In the genomic region with DNA sequence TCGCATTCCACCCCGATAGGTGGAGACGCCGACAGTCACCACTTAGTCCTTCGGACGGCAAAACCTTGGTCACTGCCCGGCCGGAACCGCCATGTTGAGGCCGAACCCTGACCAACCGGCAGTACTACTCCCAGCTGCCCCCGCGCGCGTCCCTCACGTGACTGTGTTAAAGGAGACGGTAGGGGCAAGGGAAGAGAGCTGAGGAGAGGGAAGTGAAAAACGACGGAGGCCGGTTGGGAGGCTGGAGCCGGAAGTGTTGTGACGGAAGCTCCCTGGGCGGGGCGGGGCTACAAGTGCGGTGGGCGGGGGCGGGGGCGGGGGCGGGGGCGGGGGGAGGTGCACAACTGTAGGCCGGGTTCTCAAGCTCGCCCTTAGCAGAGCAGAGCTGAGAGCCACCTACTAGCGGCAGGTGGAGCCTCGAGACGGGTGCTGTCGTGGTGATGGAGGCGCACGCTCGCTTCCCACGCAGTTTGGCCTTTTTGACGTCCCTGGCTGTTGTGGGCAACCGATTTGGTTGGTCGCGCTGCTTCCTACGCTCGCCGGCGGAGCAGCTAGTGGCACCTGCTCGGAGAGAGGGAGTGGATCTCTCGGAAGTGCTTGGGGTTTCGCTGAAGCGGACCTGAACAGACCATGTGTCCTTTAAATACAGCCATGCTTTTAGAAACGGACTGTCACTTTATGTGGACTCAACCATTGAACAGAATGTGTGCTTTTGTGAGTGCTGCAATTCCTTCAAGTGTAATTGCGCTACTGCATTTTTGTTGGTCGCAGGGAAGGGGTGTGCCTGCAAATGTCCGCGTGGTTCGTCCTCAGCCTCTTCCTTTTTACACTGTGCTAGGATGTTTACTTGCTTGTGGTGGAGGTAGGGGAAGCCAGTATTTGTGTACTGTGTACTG, we compare ENCODE assay signal across 1 cellular context.
TF ChIP-seq lines count a peak whose summit lies in the region.

A gene with protein sequence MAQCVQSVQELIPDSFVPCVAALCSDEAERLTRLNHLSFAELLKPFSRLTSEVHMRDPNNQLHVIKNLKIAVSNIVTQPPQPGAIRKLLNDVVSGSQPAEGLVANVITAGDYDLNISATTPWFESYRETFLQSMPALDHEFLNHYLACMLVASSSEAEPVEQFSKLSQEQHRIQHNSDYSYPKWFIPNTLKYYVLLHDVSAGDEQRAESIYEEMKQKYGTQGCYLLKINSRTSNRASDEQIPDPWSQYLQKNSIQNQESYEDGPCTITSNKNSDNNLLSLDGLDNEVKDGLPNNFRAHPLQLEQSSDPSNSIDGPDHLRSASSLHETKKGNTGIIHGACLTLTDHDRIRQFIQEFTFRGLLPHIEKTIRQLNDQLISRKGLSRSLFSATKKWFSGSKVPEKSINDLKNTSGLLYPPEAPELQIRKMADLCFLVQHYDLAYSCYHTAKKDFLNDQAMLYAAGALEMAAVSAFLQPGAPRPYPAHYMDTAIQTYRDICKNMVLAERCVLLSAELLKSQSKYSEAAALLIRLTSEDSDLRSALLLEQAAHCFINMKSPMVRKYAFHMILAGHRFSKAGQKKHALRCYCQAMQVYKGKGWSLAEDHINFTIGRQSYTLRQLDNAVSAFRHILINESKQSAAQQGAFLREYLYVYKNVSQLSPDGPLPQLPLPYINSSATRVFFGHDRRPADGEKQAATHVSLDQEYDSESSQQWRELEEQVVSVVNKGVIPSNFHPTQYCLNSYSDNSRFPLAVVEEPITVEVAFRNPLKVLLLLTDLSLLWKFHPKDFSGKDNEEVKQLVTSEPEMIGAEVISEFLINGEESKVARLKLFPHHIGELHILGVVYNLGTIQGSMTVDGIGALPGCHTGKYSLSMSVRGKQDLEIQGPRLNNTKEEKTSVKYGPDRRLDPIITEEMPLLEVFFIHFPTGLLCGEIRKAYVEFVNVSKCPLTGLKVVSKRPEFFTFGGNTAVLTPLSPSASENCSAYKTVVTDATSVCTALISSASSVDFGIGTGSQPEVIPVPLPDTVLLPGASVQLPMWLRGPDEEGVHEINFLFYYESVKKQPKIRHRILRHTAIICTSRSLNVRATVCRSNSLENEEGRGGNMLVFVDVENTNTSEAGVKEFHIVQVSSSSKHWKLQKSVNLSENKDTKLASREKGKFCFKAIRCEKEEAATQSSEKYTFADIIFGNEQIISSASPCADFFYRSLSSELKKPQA (N-terminal part only) (minus strand): TSS at position 130 of the 896 bp plus-strand sequence. CDS start 364 bp downstream, outside the sequence.

TF ChIP-seq in HepG2, 621 proteins besides CTCF, POLR2A, EP300 and RAD21 (continued from another document and continues in another):
- TF ChIP-seq, protein P1, sequence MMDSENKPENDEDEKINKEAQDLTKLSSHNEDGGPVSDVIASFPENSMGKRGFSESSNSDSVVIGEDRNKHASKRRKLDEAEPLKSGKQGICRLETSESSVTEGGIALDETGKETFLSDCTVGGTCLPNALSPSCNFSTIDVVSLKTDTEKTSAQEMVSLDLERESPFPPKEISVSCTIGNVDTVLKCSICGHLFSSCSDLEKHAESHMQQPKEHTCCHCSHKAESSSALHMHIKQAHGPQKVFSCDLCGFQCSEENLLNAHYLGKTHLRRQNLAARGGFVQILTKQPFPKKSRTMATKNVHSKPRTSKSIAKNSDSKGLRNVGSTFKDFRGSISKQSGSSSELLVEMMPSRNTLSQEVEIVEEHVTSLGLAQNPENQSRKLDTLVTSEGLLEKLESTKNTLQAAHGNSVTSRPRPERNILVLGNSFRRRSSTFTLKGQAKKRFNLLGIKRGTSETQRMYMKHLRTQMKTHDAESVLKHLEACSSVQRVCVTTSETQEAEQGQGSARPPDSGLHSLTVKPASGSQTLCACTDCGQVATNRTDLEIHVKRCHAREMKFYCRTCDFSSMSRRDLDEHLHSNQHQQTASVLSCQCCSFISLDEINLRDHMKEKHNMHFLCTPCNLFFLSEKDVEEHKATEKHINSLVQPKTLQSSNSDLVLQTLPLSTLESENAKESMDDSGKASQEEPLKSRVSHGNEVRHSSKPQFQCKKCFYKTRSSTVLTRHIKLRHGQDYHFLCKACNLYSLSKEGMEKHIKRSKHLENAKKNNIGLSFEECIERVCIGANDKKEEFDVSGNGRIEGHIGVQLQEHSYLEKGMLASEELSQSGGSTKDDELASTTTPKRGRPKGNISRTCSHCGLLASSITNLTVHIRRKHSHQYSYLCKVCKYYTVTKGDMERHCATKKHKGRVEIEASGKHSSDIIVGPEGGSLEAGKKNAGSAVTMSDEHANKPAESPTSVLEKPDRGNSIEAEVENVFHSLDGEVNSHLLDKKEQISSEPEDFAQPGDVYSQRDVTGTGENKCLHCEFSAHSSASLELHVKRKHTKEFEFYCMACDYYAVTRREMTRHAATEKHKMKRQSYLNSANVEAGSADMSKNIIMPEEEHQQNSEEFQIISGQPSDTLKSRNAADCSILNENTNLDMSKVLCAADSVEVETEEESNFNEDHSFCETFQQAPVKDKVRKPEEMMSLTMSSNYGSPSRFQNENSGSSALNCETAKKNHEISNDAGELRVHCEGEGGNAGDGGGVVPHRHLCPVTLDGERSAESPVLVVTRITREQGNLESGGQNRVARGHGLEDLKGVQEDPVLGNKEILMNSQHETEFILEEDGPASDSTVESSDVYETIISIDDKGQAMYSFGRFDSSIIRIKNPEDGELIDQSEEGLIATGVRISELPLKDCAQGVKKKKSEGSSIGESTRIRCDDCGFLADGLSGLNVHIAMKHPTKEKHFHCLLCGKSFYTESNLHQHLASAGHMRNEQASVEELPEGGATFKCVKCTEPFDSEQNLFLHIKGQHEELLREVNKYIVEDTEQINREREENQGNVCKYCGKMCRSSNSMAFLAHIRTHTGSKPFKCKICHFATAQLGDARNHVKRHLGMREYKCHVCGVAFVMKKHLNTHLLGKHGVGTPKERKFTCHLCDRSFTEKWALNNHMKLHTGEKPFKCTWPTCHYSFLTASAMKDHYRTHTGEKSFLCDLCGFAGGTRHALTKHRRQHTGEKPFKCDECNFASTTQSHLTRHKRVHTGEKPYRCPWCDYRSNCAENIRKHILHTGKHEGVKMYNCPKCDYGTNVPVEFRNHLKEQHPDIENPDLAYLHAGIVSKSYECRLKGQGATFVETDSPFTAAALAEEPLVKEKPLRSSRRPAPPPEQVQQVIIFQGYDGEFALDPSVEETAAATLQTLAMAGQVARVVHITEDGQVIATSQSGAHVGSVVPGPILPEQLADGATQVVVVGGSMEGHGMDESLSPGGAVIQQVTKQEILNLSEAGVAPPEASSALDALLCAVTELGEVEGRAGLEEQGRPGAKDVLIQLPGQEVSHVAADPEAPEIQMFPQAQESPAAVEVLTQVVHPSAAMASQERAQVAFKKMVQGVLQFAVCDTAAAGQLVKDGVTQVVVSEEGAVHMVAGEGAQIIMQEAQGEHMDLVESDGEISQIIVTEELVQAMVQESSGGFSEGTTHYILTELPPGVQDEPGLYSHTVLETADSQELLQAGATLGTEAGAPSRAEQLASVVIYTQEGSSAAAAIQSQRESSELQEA (CRISPR knock-in tag; IDR thresholded peaks at IDR 0.05; ENCODE audit: not compliant biosample characterization): no peak
- peak; percentile 27; the same call in 1 of the 2 replicates for TF ChIP-seq ZNF879 (CRISPR knock-in tag; IDR thresholded peaks at IDR 0.05)
- TF ChIP-seq ZMYM2 (CRISPR knock-in tag; IDR thresholded peaks at IDR 0.05): no peak
- TF ChIP-seq BRD4 (CRISPR knock-in tag; IDR thresholded peaks at IDR 0.05): 0 out of 2 replicates have a peak, but pooled peaks have one; percentile 19
- TF ChIP-seq, protein P2, sequence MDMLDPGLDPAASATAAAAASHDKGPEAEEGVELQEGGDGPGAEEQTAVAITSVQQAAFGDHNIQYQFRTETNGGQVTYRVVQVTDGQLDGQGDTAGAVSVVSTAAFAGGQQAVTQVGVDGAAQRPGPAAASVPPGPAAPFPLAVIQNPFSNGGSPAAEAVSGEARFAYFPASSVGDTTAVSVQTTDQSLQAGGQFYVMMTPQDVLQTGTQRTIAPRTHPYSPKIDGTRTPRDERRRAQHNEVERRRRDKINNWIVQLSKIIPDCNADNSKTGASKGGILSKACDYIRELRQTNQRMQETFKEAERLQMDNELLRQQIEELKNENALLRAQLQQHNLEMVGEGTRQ (IDR thresholded peaks at IDR 0.05; ENCODE audit: low read depth, low read length): peak; percentile 95
- TF ChIP-seq, protein P2 (CRISPR knock-in tag; IDR thresholded peaks at IDR 0.05; ENCODE audit: borderline replicate concordance): peak; percentile 96
- TF ChIP-seq ZNF839 (CRISPR knock-in tag; IDR thresholded peaks at IDR 0.05; ENCODE audit: borderline replicate concordance): 0 out of 2 replicates have a peak, but pooled peaks have one; percentile 18
- peak; percentile 29; the same call in 1 of the 2 replicates for TF ChIP-seq ZSCAN9 (CRISPR knock-in tag; IDR thresholded peaks at IDR 0.05; ENCODE audit: borderline replicate concordance)
- peak; percentile 70; the same call in 1 of the 2 replicates for TF ChIP-seq PAX8 (CRISPR knock-in tag; IDR thresholded peaks at IDR 0.05; ENCODE audit: borderline replicate concordance)
- TF ChIP-seq TAF1 (CRISPR knock-in tag; IDR thresholded peaks at IDR 0.05): peak; percentile 78
- TF ChIP-seq MAF1 (CRISPR knock-in tag; IDR thresholded peaks at IDR 0.05; ENCODE audit: borderline replicate concordance): 0 out of 2 replicates have a peak, but pooled peaks have one; percentile 28
- TF ChIP-seq, protein P3, sequence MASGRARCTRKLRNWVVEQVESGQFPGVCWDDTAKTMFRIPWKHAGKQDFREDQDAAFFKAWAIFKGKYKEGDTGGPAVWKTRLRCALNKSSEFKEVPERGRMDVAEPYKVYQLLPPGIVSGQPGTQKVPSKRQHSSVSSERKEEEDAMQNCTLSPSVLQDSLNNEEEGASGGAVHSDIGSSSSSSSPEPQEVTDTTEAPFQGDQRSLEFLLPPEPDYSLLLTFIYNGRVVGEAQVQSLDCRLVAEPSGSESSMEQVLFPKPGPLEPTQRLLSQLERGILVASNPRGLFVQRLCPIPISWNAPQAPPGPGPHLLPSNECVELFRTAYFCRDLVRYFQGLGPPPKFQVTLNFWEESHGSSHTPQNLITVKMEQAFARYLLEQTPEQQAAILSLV (CRISPR knock-in tag; IDR thresholded peaks at IDR 0.05; ENCODE audit: borderline replicate concordance): peak; percentile 88
- TF ChIP-seq, protein P4, sequence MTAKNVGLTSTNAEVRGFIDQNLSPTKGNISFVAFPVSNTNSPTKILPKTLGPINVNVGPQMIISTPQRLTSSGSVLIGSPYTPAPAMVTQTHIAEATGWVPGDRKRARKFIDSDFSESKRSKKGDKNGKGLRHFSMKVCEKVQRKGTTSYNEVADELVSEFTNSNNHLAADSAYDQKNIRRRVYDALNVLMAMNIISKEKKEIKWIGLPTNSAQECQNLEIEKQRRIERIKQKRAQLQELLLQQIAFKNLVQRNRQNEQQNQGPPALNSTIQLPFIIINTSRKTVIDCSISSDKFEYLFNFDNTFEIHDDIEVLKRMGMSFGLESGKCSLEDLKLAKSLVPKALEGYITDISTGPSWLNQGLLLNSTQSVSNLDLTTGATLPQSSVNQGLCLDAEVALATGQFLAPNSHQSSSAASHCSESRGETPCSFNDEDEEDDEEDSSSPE (CRISPR knock-in tag; IDR thresholded peaks at IDR 0.05): peak; percentile 71
- TF ChIP-seq NONO (IDR thresholded peaks at IDR 0.05): no peak
- TF ChIP-seq NONO (CRISPR knock-in tag; conservative IDR thresholded peaks at IDR 0.05): peak; percentile 77
- no peak for TF ChIP-seq ZNF883 (CRISPR knock-in tag; IDR thresholded peaks at IDR 0.05; ENCODE audit: not compliant biosample characterization)
- no peak for TF ChIP-seq TCF12 (IDR thresholded peaks at IDR 0.05)
- TF ChIP-seq TCF12 (CRISPR knock-in tag; IDR thresholded peaks at IDR 0.05): no peak
- no peak; the same call in 1 of the 2 replicates for TF ChIP-seq MED13 (CRISPR knock-in tag; IDR thresholded peaks at IDR 0.05)
- TF ChIP-seq ZMYM4 (CRISPR knock-in tag; IDR thresholded peaks at IDR 0.05): peak; percentile 87
- TF ChIP-seq, protein P5, sequence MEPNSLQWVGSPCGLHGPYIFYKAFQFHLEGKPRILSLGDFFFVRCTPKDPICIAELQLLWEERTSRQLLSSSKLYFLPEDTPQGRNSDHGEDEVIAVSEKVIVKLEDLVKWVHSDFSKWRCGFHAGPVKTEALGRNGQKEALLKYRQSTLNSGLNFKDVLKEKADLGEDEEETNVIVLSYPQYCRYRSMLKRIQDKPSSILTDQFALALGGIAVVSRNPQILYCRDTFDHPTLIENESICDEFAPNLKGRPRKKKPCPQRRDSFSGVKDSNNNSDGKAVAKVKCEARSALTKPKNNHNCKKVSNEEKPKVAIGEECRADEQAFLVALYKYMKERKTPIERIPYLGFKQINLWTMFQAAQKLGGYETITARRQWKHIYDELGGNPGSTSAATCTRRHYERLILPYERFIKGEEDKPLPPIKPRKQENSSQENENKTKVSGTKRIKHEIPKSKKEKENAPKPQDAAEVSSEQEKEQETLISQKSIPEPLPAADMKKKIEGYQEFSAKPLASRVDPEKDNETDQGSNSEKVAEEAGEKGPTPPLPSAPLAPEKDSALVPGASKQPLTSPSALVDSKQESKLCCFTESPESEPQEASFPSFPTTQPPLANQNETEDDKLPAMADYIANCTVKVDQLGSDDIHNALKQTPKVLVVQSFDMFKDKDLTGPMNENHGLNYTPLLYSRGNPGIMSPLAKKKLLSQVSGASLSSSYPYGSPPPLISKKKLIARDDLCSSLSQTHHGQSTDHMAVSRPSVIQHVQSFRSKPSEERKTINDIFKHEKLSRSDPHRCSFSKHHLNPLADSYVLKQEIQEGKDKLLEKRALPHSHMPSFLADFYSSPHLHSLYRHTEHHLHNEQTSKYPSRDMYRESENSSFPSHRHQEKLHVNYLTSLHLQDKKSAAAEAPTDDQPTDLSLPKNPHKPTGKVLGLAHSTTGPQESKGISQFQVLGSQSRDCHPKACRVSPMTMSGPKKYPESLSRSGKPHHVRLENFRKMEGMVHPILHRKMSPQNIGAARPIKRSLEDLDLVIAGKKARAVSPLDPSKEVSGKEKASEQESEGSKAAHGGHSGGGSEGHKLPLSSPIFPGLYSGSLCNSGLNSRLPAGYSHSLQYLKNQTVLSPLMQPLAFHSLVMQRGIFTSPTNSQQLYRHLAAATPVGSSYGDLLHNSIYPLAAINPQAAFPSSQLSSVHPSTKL (CRISPR knock-in tag; IDR thresholded peaks at IDR 0.05): no peak
- no peak for TF ChIP-seq ZNF816 (CRISPR knock-in tag; IDR thresholded peaks at IDR 0.05; ENCODE audit: borderline replicate concordance)
- TF ChIP-seq ZNF556 (CRISPR knock-in tag; IDR thresholded peaks at IDR 0.05; ENCODE audit: borderline replicate concordance): 0 out of 2 replicates have a peak, but pooled peaks have one; percentile 55
- TF ChIP-seq ZNF496 (CRISPR knock-in tag; IDR thresholded peaks at IDR 0.05; ENCODE audit: insufficient replicate concordance): no peak
- TF ChIP-seq MXD4 (CRISPR knock-in tag; IDR thresholded peaks at IDR 0.05): peak; percentile 77; the same call in 1 of the 2 replicates
- TF ChIP-seq, protein P6, sequence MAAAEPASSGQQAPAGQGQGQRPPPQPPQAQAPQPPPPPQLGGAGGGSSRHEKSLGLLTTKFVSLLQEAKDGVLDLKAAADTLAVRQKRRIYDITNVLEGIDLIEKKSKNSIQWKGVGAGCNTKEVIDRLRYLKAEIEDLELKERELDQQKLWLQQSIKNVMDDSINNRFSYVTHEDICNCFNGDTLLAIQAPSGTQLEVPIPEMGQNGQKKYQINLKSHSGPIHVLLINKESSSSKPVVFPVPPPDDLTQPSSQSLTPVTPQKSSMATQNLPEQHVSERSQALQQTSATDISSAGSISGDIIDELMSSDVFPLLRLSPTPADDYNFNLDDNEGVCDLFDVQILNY (CRISPR knock-in tag; conservative IDR thresholded peaks at IDR 0.05): no peak; the same call in 1 of the 2 replicates
- TF ChIP-seq MTA3 (CRISPR knock-in tag; IDR thresholded peaks at IDR 0.05): no peak
- no peak for TF ChIP-seq ZNF713 (CRISPR knock-in tag; IDR thresholded peaks at IDR 0.05)
- TF ChIP-seq GZF1 (CRISPR knock-in tag; IDR thresholded peaks at IDR 0.05): no peak; the same call in 1 of the 2 replicates
- TF ChIP-seq ZNF335 (CRISPR knock-in tag; IDR thresholded peaks at IDR 0.05): no peak
